In the genomic region with DNA sequence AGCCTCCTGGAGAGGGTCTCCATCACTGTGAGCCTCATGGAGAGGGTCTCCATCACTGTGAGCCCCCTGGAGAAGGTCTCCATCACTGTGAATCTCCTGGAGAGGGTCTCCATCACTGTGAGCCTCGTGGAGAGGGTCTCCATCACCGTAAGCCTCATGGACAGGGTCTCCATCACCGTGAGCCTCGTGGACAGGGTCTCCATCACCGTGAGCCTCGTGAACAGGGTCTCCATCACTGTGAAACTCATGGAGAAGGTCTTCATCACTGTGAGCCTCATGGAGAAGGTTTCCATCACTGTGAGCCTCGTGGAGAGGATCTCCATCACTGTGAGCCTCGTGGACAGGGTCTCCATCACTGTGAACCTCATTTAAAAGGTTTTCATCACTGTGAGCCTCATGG, we compare ENCODE assay signal across 16 cellular contexts.
DNase-seq lines count a peak whose midpoint lies in the region; ATAC-seq and TF ChIP-seq lines count a peak whose summit lies in the region.
"Had no signal": no experiment of that assay in that cellular context is flagged by ENCODE, and none has a peak within 500 bp of the region (broad histone marks: within the 10 kb centered on the region; RNA-seq: fewer than 3 reads in every experiment).

No MANE protein-coding gene starts in this region.

- H3K9me3 ChIP-seq in neuronal stem cell (replicated peaks in 1 of 2; ENCODE audit: control insufficient read depth in 2 of 2, insufficient read depth in 1 of 2, low read depth in 1 of 2, low read length in 2 of 2) = peaks cover 0 to 2% of the 10 kb centered on the region in 2 donors
- H3K9me3 ChIP-seq: Caco-2 had no signal

- H3K23ac ChIP-seq in neuronal stem cell (ENCODE audit: low read depth, low read length, poor library complexity) = no peak overlapping the region

- no peak overlapping the region for H3K4me3 ChIP-seq in coronary artery
- peak overlapping the region in 1 of 2 donors; percentile 2 for H3K4me3 ChIP-seq in neuronal stem cell (ENCODE audit: low read length in 2 of 2)
- H3K4me3 ChIP-seq: BLaER1 treated with 17β-estradiol and CSF1 and Interleukin-3, amounts not matched to agents 10 nM and 100 nM had no signal

- H2BK15ac ChIP-seq in neuronal stem cell (ENCODE audit: low read length) = no peak overlapping the region

- H3K4ac ChIP-seq in neuronal stem cell (ENCODE audit: low read length) = no peak overlapping the region

- no peak overlapping the region for H3K14ac ChIP-seq in neuronal stem cell (ENCODE audit: low read length)

- TF ChIP-seq CTCF in coronary artery (IDR thresholded peaks at IDR 0.05) = no peak
- no peak for TF ChIP-seq CTCF in type B pancreatic cell (conservative IDR thresholded peaks at IDR 0.05)

- H2AFZ ChIP-seq in neuronal stem cell (ENCODE audit: low read length) = no peak overlapping the region

- peaks cover 9% of the 10 kb centered on the region for H3K4me1 Mint-ChIP-seq in type B pancreatic cell (ENCODE audit: unreplicated experiment)
- H3K4me1 Mint-ChIP-seq in naive thymus-derived CD8-positive, alpha-beta T cell = peaks cover 0 to 2% (median under 1%) of the 10 kb centered on the region in 4 donors
- H3K4me1 Mint-ChIP-seq in stimulated activated memory B cell treated with anti-CD40 and anti-IgM and Interleukin-4, amounts not matched to agents 10 μg/mL and 1 μg/mL and 100 μg/mL, for 72 hours = no peaks in the 10 kb centered on the region

- H3K79me1 ChIP-seq in neuronal stem cell (ENCODE audit: low read depth, low read length) = no peaks in the 10 kb centered on the region

- H3K36me3 Mint-ChIP-seq in type B pancreatic cell = no peaks in the 10 kb centered on the region
- H3K36me3 Mint-ChIP-seq in naive thymus-derived CD8-positive, alpha-beta T cell = no peaks in the 10 kb centered on the region
- no peaks in the 10 kb centered on the region for H3K36me3 Mint-ChIP-seq in stimulated activated memory B cell treated with anti-CD40 and anti-IgM and Interleukin-4, amounts not matched to agents 10 μg/mL and 1 μg/mL and 100 μg/mL, for 72 hours
- H3K36me3 Mint-ChIP-seq: CD8-positive, alpha-beta T cell had no signal

- H3K9me3 Mint-ChIP-seq in type B pancreatic cell = no peaks in the 10 kb centered on the region
- peaks cover 0 to 5% (median 0%) of the 10 kb centered on the region in 9 donors for H3K9me3 Mint-ChIP-seq in naive thymus-derived CD8-positive, alpha-beta T cell
- H3K9me3 Mint-ChIP-seq in stimulated activated memory B cell treated with anti-CD40 and anti-IgM and Interleukin-4, amounts not matched to agents 10 μg/mL and 1 μg/mL and 100 μg/mL, for 72 hours = peaks cover 6% of the 10 kb centered on the region
- H3K9me3 Mint-ChIP-seq: CD4-positive, alpha-beta T cell; CD8-positive, alpha-beta T cell had no signal

- POLR2A ChIA-PET in naive thymus-derived CD8-positive, alpha-beta T cell (lab: Charles Lee) = no interaction called here

- no peak overlapping the region for H2BK12ac ChIP-seq in neuronal stem cell (ENCODE audit: low read length)

- H2BK5ac ChIP-seq in neuronal stem cell (ENCODE audit: low read length) = no peak overlapping the region

- no peak overlapping the region for H3K4me3 Mint-ChIP-seq in type B pancreatic cell
- H3K4me3 Mint-ChIP-seq in naive thymus-derived CD8-positive, alpha-beta T cell = no peak overlapping the region
- no peak overlapping the region for H3K4me3 Mint-ChIP-seq in stimulated activated memory B cell treated with anti-CD40 and anti-IgM and Interleukin-4, amounts not matched to agents 10 μg/mL and 1 μg/mL and 100 μg/mL, for 72 hours
- H3K4me3 Mint-ChIP-seq: CD4-positive, alpha-beta T cell; CD8-positive, alpha-beta T cell had no signal

- ATAC-seq in naive thymus-derived CD8-positive, alpha-beta T cell = no peak
- ATAC-seq in HG03039 (IDR thresholded peaks at IDR 0.05; ENCODE audit: unreplicated experiment) = no peak
- no peak for ATAC-seq in stimulated activated memory B cell treated with anti-CD40 and anti-IgM and Interleukin-4, amounts not matched to agents 10 μg/mL and 1 μg/mL and 100 μg/mL, for 72 hours
- ATAC-seq: CD8-positive, alpha-beta T cell had no signal

- no peak overlapping the region for H3K4me2 ChIP-seq in neuronal stem cell (ENCODE audit: insufficient read depth, low read length, poor library complexity, severe bottlenecking)
- H3K4me2 ChIP-seq: BLaER1 treated with 17β-estradiol and CSF1 and Interleukin-3, amounts not matched to agents 10 nM and 100 nM had no signal

- no CpG with 5 or more reads among the region's 8 CpGs for WGBS in neuronal stem cell (ENCODE audit: extremely low coverage in 2 of 2, insufficient read length in 2 of 2, insufficient replicate concordance in 1 of 2), 2 donors

- no peak overlapping the region for H3K18ac ChIP-seq in neuronal stem cell (ENCODE audit: low read length)

- no peak overlapping the region for H4K91ac ChIP-seq in neuronal stem cell (ENCODE audit: low read depth, low read length, poor library complexity)

- no peak overlapping the region for H4K8ac ChIP-seq in neuronal stem cell (ENCODE audit: low read depth, low read length)

- H2AK5ac ChIP-seq in neuronal stem cell (ENCODE audit: low read depth, low read length) = no peak overlapping the region

- DNase-seq in coronary artery (ENCODE audit: low spot score) = peak; percentile 31
- DNase-seq in neuronal stem cell (ENCODE audit: low spot score) = no peak
- peak; percentile 25 for DNase-seq in type B pancreatic cell (ENCODE audit: extremely low spot score, unreplicated experiment)
- no peak for DNase-seq in naive thymus-derived CD8-positive, alpha-beta T cell
- DNase-seq: 8988T; ACHN; Caco-2; Calu3; CD4-positive, alpha-beta T cell; DMS79 treated with DMSO at 0.1 percent for 48 hours; GF-D8 had no signal

- peaks cover 0 to 4% (median 0%) of the 10 kb centered on the region in 3 experiments for H3K27me3 ChIP-seq in neuronal stem cell (ENCODE audit: control insufficient read depth in 3 of 3, insufficient read depth in 3 of 3, low read depth in 1 of 3, low read length in 3 of 3)

- peaks cover 0 to 1% of the 10 kb centered on the region in 2 donors for H3K4me1 ChIP-seq in neuronal stem cell (ENCODE audit: control insufficient read depth in 2 of 2, insufficient read depth in 1 of 2, low read depth in 1 of 2, low read length in 2 of 2)
- H3K4me1 ChIP-seq: Caco-2 had no signal

- no peak overlapping the region for H3K27ac Mint-ChIP-seq in type B pancreatic cell
- H3K27ac Mint-ChIP-seq in naive thymus-derived CD8-positive, alpha-beta T cell = no peak overlapping the region
- H3K27ac Mint-ChIP-seq in stimulated activated memory B cell treated with anti-CD40 and anti-IgM and Interleukin-4, amounts not matched to agents 10 μg/mL and 1 μg/mL and 100 μg/mL, for 72 hours = no peak overlapping the region
- H3K27ac Mint-ChIP-seq: CD4-positive, alpha-beta T cell had no signal

- H3K9ac ChIP-seq in neuronal stem cell (ENCODE audit: low read depth, low read length, poor library complexity) = peak overlapping the region; percentile 1
- H3K9ac ChIP-seq: BLaER1 treated with 17β-estradiol and CSF1 and Interleukin-3, amounts not matched to agents 10 nM and 100 nM had no signal

- H3K27me3 Mint-ChIP-seq in type B pancreatic cell = peaks cover 21% of the 10 kb centered on the region
- H3K27me3 Mint-ChIP-seq in naive thymus-derived CD8-positive, alpha-beta T cell = peaks cover 9 to 26% (median 16%) of the 10 kb centered on the region in 5 donors
- peaks cover 27% of the 10 kb centered on the region for H3K27me3 Mint-ChIP-seq in stimulated activated memory B cell treated with anti-CD40 and anti-IgM and Interleukin-4, amounts not matched to agents 10 μg/mL and 1 μg/mL and 100 μg/mL, for 72 hours

- no peak overlapping the region for H2BK120ac ChIP-seq in neuronal stem cell (ENCODE audit: low read depth, low read length)

- H3K36me3 ChIP-seq in neuronal stem cell (replicated peaks in 1 of 2; ENCODE audit: control insufficient read depth in 2 of 2, insufficient read depth in 2 of 2, low read length in 2 of 2) = no peaks in the 10 kb centered on the region
- H3K36me3 ChIP-seq: BLaER1 treated with 17β-estradiol and CSF1 and Interleukin-3, amounts not matched to agents 10 nM and 100 nM had no signal

- no peak overlapping the region for H3K27ac ChIP-seq in coronary artery
- no peak overlapping the region for H3K27ac ChIP-seq in neuronal stem cell (replicated peaks; ENCODE audit: low read length)
- H3K27ac ChIP-seq: BLaER1 treated with 17β-estradiol and CSF1 and Interleukin-3, amounts not matched to agents 10 nM and 100 nM; C4-2B had no signal

Comparison
In these comparisons a context has a peak if more than half of its experiments do, and no peak if none do; other contexts are left out.
1. DNase-seq: peak in coronary artery (single experiment) and type B pancreatic cell (single experiment); none in neuronal stem cell (single experiment) and naive thymus-derived CD8-positive, alpha-beta T cell (0 of 10).